Comparison of ENCODE assay signal across 12 cellular contexts in genomic region chr2:636151-636621, GRCh38. TPM values are rescaled to one million over a fixed set of nuclear protein-coding genes. Genes with fewer than 3 reads are reported as not detected.
DNase-seq lines count a peak whose midpoint lies in the region; ATAC-seq and TF ChIP-seq lines count a peak whose summit lies in the region.
"Had no signal": no experiment of that assay in that cellular context is flagged by ENCODE, and none has a peak within 500 bp of the region (broad histone marks: within the 10 kb centered on the region; RNA-seq: fewer than 3 reads in every experiment).

No MANE protein-coding gene starts in this region.

- no peak overlapping the region for H3K27ac Mint-ChIP-seq in activated T-cell treated with anti-CD3 and anti-CD28 coated beads, Interleukin-2, amount 50 U/mL, for 72 hours
- no peak overlapping the region for H3K27ac Mint-ChIP-seq in activated T-cell treated with anti-CD3 and anti-CD28 coated beads, Interleukin-2, amount 50 U/mL, for 24 hours
- H3K27ac Mint-ChIP-seq in chondrocyte (ENCODE audit: unreplicated experiment), result no peak overlapping the region
- H3K27ac Mint-ChIP-seq: activated CD4-positive, alpha-beta T cell treated with anti-CD3 and anti-CD28 coated beads for 36 hours had no signal

- H3K4me1 ChIP-seq in lung (ENCODE audit: control insufficient read depth in 2 of 2, insufficient read depth in 2 of 2, low read length in 2 of 2) (peaks cover 0 to 7% of the 10 kb centered on the region in 2 donors), thoracic aorta (ENCODE audit: control insufficient read depth in 1 of 2, low read depth in 2 of 2) (peaks cover 4 to 6% of the 10 kb centered on the region in 2 donors)
- H3K4me1 ChIP-seq: A549 had no signal

- H3K36me3 ChIP-seq in lung (ENCODE audit: control insufficient read depth in 2 of 2, insufficient read depth in 2 of 2, low read length in 2 of 2) (no peaks in the 10 kb centered on the region), thoracic aorta (no peaks in the 10 kb centered on the region)

- 73 to 83% methylated on average over 48 of the region's 48 CpGs for WGBS in lung, 2 donors

- H3K27ac ChIP-seq in lung (ENCODE audit: low read depth in 1 of 2, low read length in 1 of 2) (no peak overlapping the region), thoracic aorta (no peak overlapping the region)
- H3K27ac ChIP-seq: A549 had no signal

- H3K4me3 ChIP-seq in lung, result no peak overlapping the region
- H3K4me3 ChIP-seq in thoracic aorta, result peak overlapping the region; percentile 76
- H3K4me3 ChIP-seq: A549 had no signal

- H3K36me3 Mint-ChIP-seq in activated T-cell treated with anti-CD3 and anti-CD28 coated beads, Interleukin-2, amount 50 U/mL, for 72 hours (ENCODE audit: insufficient read depth in 2 of 2), result no peaks in the 10 kb centered on the region
- no peaks in the 10 kb centered on the region for H3K36me3 Mint-ChIP-seq in activated T-cell treated with anti-CD3 and anti-CD28 coated beads, Interleukin-2, amount 50 U/mL, for 24 hours (ENCODE audit: low read depth)
- peaks cover 2% of the 10 kb centered on the region for H3K36me3 Mint-ChIP-seq in chondrocyte (ENCODE audit: low read depth)

- H3K27me3 ChIP-seq in lung (ENCODE audit: control insufficient read depth, insufficient read depth) (peaks cover 3% of the 10 kb centered on the region), thoracic aorta (replicated peaks; ENCODE audit: insufficient read depth) (no peaks in the 10 kb centered on the region)

- TF ChIP-seq CTCF in chondrocyte (IDR thresholded peaks at IDR 0.05) (no peak), lung (IDR thresholded peaks at IDR 0.05; ENCODE audit: control extremely low read depth, extremely low read depth) (no peak), thoracic aorta (IDR thresholded peaks at IDR 0.05) (no peak)

- peak overlapping the region; percentile 85 to 86 for H3K4me3 Mint-ChIP-seq in activated T-cell treated with anti-CD3 and anti-CD28 coated beads, Interleukin-2, amount 50 U/mL, for 72 hours
- H3K4me3 Mint-ChIP-seq in activated T-cell treated with anti-CD3 and anti-CD28 coated beads, Interleukin-2, amount 50 U/mL, for 24 hours, result no peak overlapping the region
- no peak overlapping the region for H3K4me3 Mint-ChIP-seq in chondrocyte (ENCODE audit: unreplicated experiment)

- peaks cover 6% of the 10 kb centered on the region for H3K27me3 Mint-ChIP-seq in activated T-cell treated with anti-CD3 and anti-CD28 coated beads, Interleukin-2, amount 50 U/mL, for 72 hours (ENCODE audit: low read depth)
- no peaks in the 10 kb centered on the region for H3K27me3 Mint-ChIP-seq in activated T-cell treated with anti-CD3 and anti-CD28 coated beads, Interleukin-2, amount 50 U/mL, for 24 hours
- no peaks in the 10 kb centered on the region for H3K27me3 Mint-ChIP-seq in chondrocyte (ENCODE audit: low read depth)
- H3K27me3 Mint-ChIP-seq: activated CD4-positive, alpha-beta T cell treated with anti-CD3 and anti-CD28 coated beads for 36 hours had no signal

- H3K9me3 ChIP-seq in lung (ENCODE audit: control insufficient read depth in 2 of 2, insufficient read depth in 1 of 2, low read length in 1 of 2), result peaks cover 0 to 4% of the 10 kb centered on the region in 2 donors
- no peaks in the 10 kb centered on the region for H3K9me3 ChIP-seq in thoracic aorta
- H3K9me3 ChIP-seq: A549 had no signal

- DNase-seq in activated T-cell treated with anti-CD3 and anti-CD28 coated beads, Interleukin-2, amount 50 U/mL, for 72 hours, result no peak
- DNase-seq in activated T-cell treated with anti-CD3 and anti-CD28 coated beads, Interleukin-2, amount 50 U/mL, for 24 hours, result no peak
- DNase-seq in chondrocyte (ENCODE audit: low spot score) (peak; percentile 82), lung (ENCODE audit: low spot score) (peak; percentile 10), thoracic aorta (ENCODE audit: low spot score) (no peak), DMS 273 (lab: John Stamatoyannopoulos, UW; ENCODE audit: unreplicated experiment) (no peak)
- DNase-seq: DMS 273 treated with DMSO at 0.1 percent for 48 hours, islet precursor cell had no signal

- ATAC-seq in activated T-cell treated with anti-CD3 and anti-CD28 coated beads, Interleukin-2, amount 50 U/mL, for 72 hours (replicated peaks in 1 of 2), result no peak
- ATAC-seq in lung (ENCODE audit: insufficient read depth, low FRiP score), result peak; percentile 10
- ATAC-seq in thoracic aorta (ENCODE audit: insufficient number of reproducible peaks, low FRiP score, low read depth), result no peak
- ATAC-seq in GM21717 (IDR thresholded peaks at IDR 0.05; ENCODE audit: unreplicated experiment), result no peak
- ATAC-seq in GM18909 (IDR thresholded peaks at IDR 0.05; ENCODE audit: poor library complexity, unreplicated experiment), result no peak

- H3K9me3 Mint-ChIP-seq in activated T-cell treated with anti-CD3 and anti-CD28 coated beads, Interleukin-2, amount 50 U/mL, for 72 hours, result no peaks in the 10 kb centered on the region
- H3K9me3 Mint-ChIP-seq in activated T-cell treated with anti-CD3 and anti-CD28 coated beads, Interleukin-2, amount 50 U/mL, for 24 hours, result no peaks in the 10 kb centered on the region
- peaks cover 9% of the 10 kb centered on the region for H3K9me3 Mint-ChIP-seq in chondrocyte (ENCODE audit: low read depth)

- H3K4me1 Mint-ChIP-seq in activated T-cell treated with anti-CD3 and anti-CD28 coated beads, Interleukin-2, amount 50 U/mL, for 72 hours (ENCODE audit: low read depth), result peaks cover 5% of the 10 kb centered on the region
- H3K4me1 Mint-ChIP-seq in activated T-cell treated with anti-CD3 and anti-CD28 coated beads, Interleukin-2, amount 50 U/mL, for 24 hours (ENCODE audit: low read depth), result peaks cover 4% of the 10 kb centered on the region
- H3K4me1 Mint-ChIP-seq in chondrocyte (ENCODE audit: low read depth), result peaks cover 15% of the 10 kb centered on the region

RNA-seq across cellular contexts. Expression of gene TMEM18, which starts 41.0 kb away (rescaled TPM):
- total RNA-seq in activated T-cell treated with anti-CD3 and anti-CD28 coated beads, Interleukin-2, amount 50 U/mL, for 72 hours, result 10 to 100 TPM; 32.5 to 33.4 TPM
- 25.5 to 33.9 TPM (median 28.8 TPM) in 3 replicates for total RNA-seq in chondrocyte
- 10 to 100 TPM; 20.0 to 22.8 TPM for total RNA-seq in lung
- polyA plus RNA-seq in lung, result 10 to 100 TPM; 19.5 to 36.0 TPM
- 10 to 100 TPM in 1 of 2 donors, 1 to 10 TPM in 1; 3.1 to 14.8 TPM for total RNA-seq in thoracic aorta

Comparison
In these comparisons a context has a peak if more than half of its experiments do, and no peak if none do; other contexts are left out.
1. H3K4me3 Mint-ChIP-seq: peak in activated T-cell treated with anti-CD3 and anti-CD28 coated beads, Interleukin-2, amount 50 U/mL, for 72 hours (2 of 2); none in activated T-cell treated with anti-CD3 and anti-CD28 coated beads, Interleukin-2, amount 50 U/mL, for 24 hours (single experiment) and chondrocyte (single experiment).
2. DNase-seq: peak in chondrocyte (single experiment) and lung (single experiment); none in activated T-cell treated with anti-CD3 and anti-CD28 coated beads, Interleukin-2, amount 50 U/mL, for 72 hours (0 of 2), activated T-cell treated with anti-CD3 and anti-CD28 coated beads, Interleukin-2, amount 50 U/mL, for 24 hours (single experiment), thoracic aorta (single experiment) and DMS 273 (single experiment).